ENCODE assay signal across 8 cellular contexts in the genomic region with DNA sequence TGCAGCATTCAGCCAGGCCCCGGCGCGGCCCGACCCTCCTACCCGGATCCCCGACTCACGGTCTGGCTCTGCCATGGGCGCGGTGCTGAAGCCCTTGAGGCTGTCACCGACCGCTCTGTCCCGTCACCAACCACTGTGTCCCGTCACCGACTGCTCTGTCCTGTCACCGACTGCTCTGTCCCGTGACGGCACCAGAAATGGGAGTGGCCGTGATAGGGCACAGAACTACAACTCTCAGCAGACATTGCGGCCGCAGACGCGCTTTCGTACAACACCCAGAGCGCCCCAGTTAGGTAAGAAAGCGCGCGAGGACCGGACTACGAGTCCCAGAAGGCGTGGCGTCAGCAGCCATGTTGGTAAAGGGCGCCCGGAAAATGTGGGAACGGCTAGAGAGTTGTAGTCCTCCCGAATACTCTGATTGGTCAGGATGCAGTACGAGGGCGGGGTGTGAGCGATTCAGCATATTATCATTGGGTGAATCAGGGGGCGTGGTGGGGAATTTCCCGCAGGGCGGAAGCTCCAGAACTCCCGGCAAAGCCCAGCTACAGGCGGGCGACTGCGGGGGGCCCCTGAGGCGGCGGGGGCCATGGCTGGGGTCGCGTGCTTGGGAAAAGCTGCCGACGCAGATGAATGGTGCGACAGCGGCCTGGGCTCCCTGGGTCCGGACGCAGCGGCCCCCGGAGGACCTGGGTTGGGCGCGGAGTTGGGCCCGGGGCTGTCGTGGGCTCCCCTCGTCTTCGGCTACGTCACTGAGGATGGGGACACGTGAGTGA. TPM values are rescaled to one million over a fixed set of nuclear protein-coding genes. Genes with fewer than 3 reads are reported as not detected.
DNase-seq lines count a peak whose midpoint lies in the region; ATAC-seq, FAIRE-seq and TF ChIP-seq lines count a peak whose summit lies in the region.

A gene with protein sequence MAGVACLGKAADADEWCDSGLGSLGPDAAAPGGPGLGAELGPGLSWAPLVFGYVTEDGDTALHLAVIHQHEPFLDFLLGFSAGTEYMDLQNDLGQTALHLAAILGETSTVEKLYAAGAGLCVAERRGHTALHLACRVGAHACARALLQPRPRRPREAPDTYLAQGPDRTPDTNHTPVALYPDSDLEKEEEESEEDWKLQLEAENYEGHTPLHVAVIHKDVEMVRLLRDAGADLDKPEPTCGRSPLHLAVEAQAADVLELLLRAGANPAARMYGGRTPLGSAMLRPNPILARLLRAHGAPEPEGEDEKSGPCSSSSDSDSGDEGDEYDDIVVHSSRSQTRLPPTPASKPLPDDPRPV (plus strand): TSS at position 523 of the 773 bp plus-strand sequence. CDS start 64 bp downstream, at position 587.
A gene (minus strand): TSS at position 172 of the 773 bp plus-strand sequence. CDS start 97 bp downstream, at position 75.

- peak within 1 kb of the TSS; percentile 58 for H4K5ac ChIP-seq in H1 (ENCODE audit: insufficient read length, low read depth, low read length)

- H3K23me2 ChIP-seq in H1 (ENCODE audit: low read depth, low read length), result peaks cover 13% of the 10 kb centered on the region; the same call in 1 of the 2 replicates

- H3K4me1 ChIP-seq in H1 (replicated peaks in 1 of 4; ENCODE audit: control insufficient read depth in 3 of 4, insufficient read depth in 4 of 4, low read length in 3 of 4), result peaks cover 0 to 9% (median 3%) of the 10 kb centered on the region in 4 experiments; a peak in 4 of 7 replicates

- no peak within 1 kb of the TSS for H2BK20ac ChIP-seq in H1 (ENCODE audit: low read length)

- H3K27me3 Mint-ChIP-seq in memory B cell, result no peaks in the 10 kb centered on the region

- TF ChIP-seq CTCF in H1 (IDR thresholded peaks at IDR 0.05; ENCODE audit: control extremely low read depth in 1 of 3, insufficient read depth in 1 of 3, low read depth in 1 of 3, low read length in 3 of 3), result peak in 1 of 3 experiments; percentile 1; a peak in 1 of 4 replicates

- peak within 1 kb of the TSS; percentile 62 to 83 (median 77) for H3K9ac ChIP-seq in H1 (replicated peaks in 1 of 4; ENCODE audit: extremely low read depth in 1 of 4, low read depth in 3 of 4, low read length in 3 of 4)

- H3K27ac Mint-ChIP-seq in memory B cell, result peak within 1 kb of the TSS; percentile 96

- FAIRE-seq in HTR-8/SVneo (lab: Jason Lieb, UNC) (peak; percentile 99), H1 (lab: Jason Lieb, UNC) (peak; percentile 88)

- no peak within 1 kb of the TSS for H2BK120ac ChIP-seq in H1 (replicated peaks; ENCODE audit: low read depth, low read length)

- H2BK12ac ChIP-seq in H1 (ENCODE audit: low read depth, low read length), result no peak within 1 kb of the TSS

- peak within 1 kb of the TSS; percentile 90 to 94 for H3K4me2 ChIP-seq in H1 (ENCODE audit: insufficient read depth in 1 of 2, low read depth in 2 of 2, low read length in 2 of 2)

- TF ChIP-seq EP300 in H1 (IDR thresholded peaks at IDR 0.05; ENCODE audit: borderline replicate concordance in 1 of 2, low read depth in 2 of 2, low read length in 2 of 2), result no peak; a peak in 1 of 3 replicates

- H3K9me3 Mint-ChIP-seq in memory B cell, result peaks cover 2% of the 10 kb centered on the region

- TF ChIP-seq RAD21 in H1 (IDR thresholded peaks at IDR 0.05 in 1 of 2, conservative IDR thresholded peaks at IDR 0.05 in 1 of 2; ENCODE audit: low read depth in 2 of 2, low read length in 2 of 2), result no peak

- peak; percentile 99 for DNase-seq in COLO829 (ENCODE audit: low spot score)
- DNase-seq in HTR-8/SVneo (ENCODE audit: insufficient read length, low spot score), result peak; percentile 99
- peak; percentile 99 for DNase-seq in NOMO-1 treated with dmso at 0.1 percent for 144 hours (lab: John Stamatoyannopoulos, UW; ENCODE audit: unreplicated experiment)
- peak; percentile 84 to 95 (median 95) for DNase-seq in activated CD8-positive, alpha-beta memory T cell treated with anti-CD3 and anti-CD28 coated beads for 48 hours (ENCODE audit: low read depth in 2 of 3, low spot score in 2 of 3)
- peak; percentile 96 to 98 for DNase-seq in H1 (ENCODE audit: low read depth in 1 of 2, low spot score in 2 of 2)
- peak; percentile 91 to 96 for DNase-seq in memory B cell (ENCODE audit: low spot score in 2 of 2)
- peak; percentile 97 for DNase-seq in stimulated activated CD8-positive, alpha-beta memory T cell treated with anti-CD3 and anti-CD28 coated beads, Interleukin-12 subunit alpha, Interleukin-12 subunit beta, amount 100 ng/mL, for 24 hours (ENCODE audit: extremely low read depth)

- peaks cover 0 to 1% of the 10 kb centered on the region in 2 experiments for H4K20me1 ChIP-seq in H1 (replicated peaks in 1 of 2; ENCODE audit: control insufficient read depth in 1 of 2, insufficient read depth in 2 of 2, low read length in 2 of 2)

- no peak within 1 kb of the TSS for H2BK5ac ChIP-seq in H1 (ENCODE audit: low read depth, low read length)

- TF ChIP-seq POLR2A in H1 (IDR thresholded peaks at IDR 0.05; ENCODE audit: control extremely low read depth in 1 of 2, low read depth in 2 of 2, low read length in 2 of 2), result peak in 1 of 2 experiments; percentile 81; a peak in 2 of 3 replicates

- ATAC-seq in GM21367 (IDR thresholded peaks at IDR 0.05; ENCODE audit: unreplicated experiment) (peak; percentile 89), memory B cell (ENCODE audit: low read depth) (peak; percentile 85)

- peak within 1 kb of the TSS; percentile 74 to 90 (median 84) for H3K4me3 ChIP-seq in H1 (ENCODE audit: extremely low read depth in 1 of 4, insufficient read depth in 2 of 4, low read depth in 3 of 4, low read length in 4 of 4)

- no peak within 1 kb of the TSS for H2BK15ac ChIP-seq in H1 (ENCODE audit: low read length)

- POLR2A ChIA-PET in H1 (lab: Charles Lee; ENCODE audit: partially characterized antibody), result interaction anchor here (0.6 to 2.5 kb wide), 20 partner anchors 10 to 1534 kb away, joined by 3 to 11 read pairs (median 4); a partner anchor contains a TSS

- peaks cover 11% of the 10 kb centered on the region for H3K36me3 Mint-ChIP-seq in memory B cell

- 0 out of 4 replicates have a peak, but pooled peaks cover 0 to 2% of the 10 kb centered on the region in 2 experiments for H3K9me3 ChIP-seq in H1 (ENCODE audit: insufficient read depth in 2 of 2, low read depth in 1 of 2, low read length in 1 of 2)

- peak within 1 kb of the TSS; percentile 80 for H3K27ac ChIP-seq in H1 (ENCODE audit: low read depth, low read length)

- H3K23ac ChIP-seq in H1 (ENCODE audit: insufficient read length), result no peak within 1 kb of the TSS

- no peak within 1 kb of the TSS for H3K56ac ChIP-seq in H1 (replicated peaks; ENCODE audit: insufficient read length, low read depth, low read length)

- CTCF ChIA-PET in H1 (lab: Charles Lee; ENCODE audit: partially characterized antibody), result interaction anchor here (0.9 to 2.3 kb wide), 7 partner anchors 12 to 152 kb away, joined by 3 to 11 read pairs (median 5); a partner anchor contains a TSS

- no peaks in the 10 kb centered on the region; the same call in 1 of the 2 replicates for H3K79me1 ChIP-seq in H1 (ENCODE audit: low read depth, low read length)

- no peak within 1 kb of the TSS for H2AK5ac ChIP-seq in H1 (ENCODE audit: low read depth, low read length)

- H3K79me2 ChIP-seq in H1 (ENCODE audit: control insufficient read depth in 1 of 2, insufficient read depth in 2 of 2, low read length in 2 of 2), result peaks cover 0 to 16% of the 10 kb centered on the region in 2 experiments; a peak in 2 of 4 replicates

- 2% methylated on average over 60 of the region's 65 CpGs; no CpG with 5 or more reads in 1 of the 2 experiments for WGBS in H1 (ENCODE audit: extremely low coverage in 1 of 2, insufficient coverage in 1 of 2, insufficient read length in 1 of 2, insufficient replicate concordance in 2 of 2, low coverage in 1 of 2, low lambda C conversion rate in 2 of 2, missing lambda C conversion rate in 1 of 2), 2 experiments

- peak within 1 kb of the TSS; percentile 52 for H4K91ac ChIP-seq in H1 (replicated peaks; ENCODE audit: insufficient read length, low read length)

- H3K18ac ChIP-seq in H1 (ENCODE audit: extremely low read depth, low read length), result peak within 1 kb of the TSS; percentile 66

- peaks cover 0 to 9% (median 4%) of the 10 kb centered on the region in 4 experiments; a peak in 3 of 7 replicates for H3K27me3 ChIP-seq in H1 (replicated peaks in 1 of 4; ENCODE audit: control insufficient read depth in 3 of 4, extremely low read depth in 1 of 4, insufficient read depth in 3 of 4, low read length in 3 of 4)

- peak within 1 kb of the TSS; percentile 1 for H3K4ac ChIP-seq in H1 (replicated peaks; ENCODE audit: insufficient read length, low read depth, low read length)

- H2AFZ ChIP-seq in H1 (ENCODE audit: low read length), result peak within 1 kb of the TSS; percentile 83; the same call in 1 of the 2 replicates

- H3K4me1 Mint-ChIP-seq in memory B cell, result peaks cover 33% of the 10 kb centered on the region

- no peaks in the 10 kb centered on the region; a peak in 2 of 8 replicates for H3K36me3 ChIP-seq in H1 (ENCODE audit: control insufficient read depth in 2 of 4, insufficient read depth in 4 of 4, low read length in 3 of 4)

- no peak within 1 kb of the TSS for H3K14ac ChIP-seq in H1 (ENCODE audit: insufficient read length)

- peak within 1 kb of the TSS; percentile 86 for H4K8ac ChIP-seq in H1 (ENCODE audit: extremely low read depth, insufficient read depth, low read length)

- H3K4me3 Mint-ChIP-seq in memory B cell, result peak within 1 kb of the TSS; percentile 96

TF ChIP-seq in H1, 55 proteins besides CTCF, POLR2A, EP300 and RAD21 (continues in another document):
- TF ChIP-seq SAP30 (IDR thresholded peaks at IDR 0.05; ENCODE audit: insufficient read depth, insufficient replicate concordance, low read length) (peak; percentile 55), POLR2AphosphoS5 (IDR thresholded peaks at IDR 0.05; ENCODE audit: low read depth, low read length) (peak; percentile 42)

RNA-seq across cellular contexts. Expression of the first gene that starts in this region (rescaled TPM):
- total RNA-seq in H1 (2021; fragmentation: NEBNext Ultra II Directional; extraction: Animal tissue kit (Norgen Biotek cat#: 25700)), result 36.3 and 37.3 TPM in 2 replicates
- 44.1 and 62.3 TPM in 2 replicates for polyA plus RNA-seq in H1 (2011; rRNA removed)
- polyA plus RNA-seq in H1 (2011; cell fraction: cytosol; rRNA removed), result 45.6 TPM
- polyA plus RNA-seq in H1 (2011; cell fraction: nucleus; rRNA removed), result 28.5 TPM
- polyA plus RNA-seq in H1 (2012, experiment 1 of 2), result 31.4 to 41.1 TPM (median 35.3 TPM) in 4 replicates
- polyA plus RNA-seq in H1 (2012, experiment 2 of 2), result 23.4 TPM
- 26.4 TPM for polyA plus RNA-seq in H1 (2013, experiment 1 of 2)
- polyA plus RNA-seq in H1 (2013, experiment 2 of 2), result 24.3 TPM
- polyA minus RNA-seq in H1 (2011; rRNA and poly(A)+ RNA removed), result 4.9 and 5.8 TPM in 2 replicates
- 14.2 TPM for polyA minus RNA-seq in H1 (2011; cell fraction: cytosol; rRNA and poly(A)+ RNA removed)
- polyA minus RNA-seq in H1 (2011; cell fraction: nucleus; rRNA and poly(A)+ RNA removed), result 8.0 TPM

RNA-seq across cellular contexts. Expression of the second gene that starts in this region (rescaled TPM):
- 6.1 and 6.5 TPM in 2 replicates for total RNA-seq in H1 (2021; fragmentation: NEBNext Ultra II Directional; extraction: Animal tissue kit (Norgen Biotek cat#: 25700))
- polyA plus RNA-seq in H1 (2011; rRNA removed), result 10.0 and 11.8 TPM in 2 replicates
- polyA plus RNA-seq in H1 (2011; cell fraction: cytosol; rRNA removed), result 9.0 TPM
- 15.2 TPM for polyA plus RNA-seq in H1 (2011; cell fraction: nucleus; rRNA removed)
- polyA plus RNA-seq in H1 (2012, experiment 1 of 2), result 5.0 to 9.0 TPM (median 7.5 TPM) in 4 replicates
- 7.4 TPM for polyA plus RNA-seq in H1 (2012, experiment 2 of 2)
- polyA plus RNA-seq in H1 (2013, experiment 1 of 2), result 6.8 TPM
- 6.5 TPM for polyA plus RNA-seq in H1 (2013, experiment 2 of 2)
- polyA minus RNA-seq in H1 (2011; rRNA and poly(A)+ RNA removed), result 5.6 and 6.1 TPM in 2 replicates
- polyA minus RNA-seq in H1 (2011; cell fraction: cytosol; rRNA and poly(A)+ RNA removed), result 5.5 TPM
- 2.3 TPM for polyA minus RNA-seq in H1 (2011; cell fraction: nucleus; rRNA and poly(A)+ RNA removed)

Comparison
In these comparisons a context has a peak if more than half of its experiments do, and no peak if none do; other contexts are left out.
1. Peak in every context shown above with its lines: DNase-seq, ATAC-seq, H3K4me3 ChIP-seq and H3K27ac ChIP-seq.